ENCODE assay signal across 17 cellular contexts in the genomic region with DNA sequence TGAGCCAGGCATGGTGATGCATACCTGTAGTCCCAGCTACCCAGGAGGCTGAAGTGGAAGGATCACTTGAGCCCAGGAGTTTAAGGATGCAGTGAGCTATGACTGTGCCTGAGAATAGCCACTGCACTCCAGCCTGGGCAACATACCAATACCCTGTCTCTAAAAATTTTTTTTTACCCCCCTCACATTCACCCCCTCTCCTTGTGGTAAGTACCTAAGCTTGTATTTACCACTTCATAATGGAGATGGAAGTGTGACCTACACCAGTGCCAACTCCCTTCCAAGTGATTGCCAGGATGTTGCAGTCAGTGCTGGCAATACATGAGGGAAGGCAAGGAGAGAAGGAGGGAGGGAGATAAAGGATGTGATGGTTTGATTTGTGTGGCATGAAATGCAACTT.
"Had no signal": no experiment of that assay in that cellular context is flagged by ENCODE, and none has a peak within 500 bp of the region (broad histone marks: within the 10 kb centered on the region; RNA-seq: fewer than 3 reads in every experiment).

No MANE protein-coding gene starts in this region.

- H3K9me3 ChIP-seq: psoas muscle, sigmoid colon, testis, transverse colon had no signal

- ATAC-seq: psoas muscle; stimulated activated naive B cell treated with anti-CD40 and anti-IgM and Interleukin-4, amounts not matched to agents 10 μg/mL and 1 μg/mL and 100 μg/mL, for 72 hours; stimulated activated naive CD8-positive, alpha-beta T cell treated with anti-CD3 and anti-CD28 coated beads, Interleukin-15, amount 100 ng/mL, for 72 hours had no signal

- H3K4me1 ChIP-seq: sigmoid colon, testis, transverse colon had no signal

- DNase-seq: effector CD4-positive, alpha-beta T cell; endodermal cell; erythroblast; immature natural killer cell; mesendoderm; naive B cell; psoas muscle; retina; sigmoid colon; stimulated activated CD4-positive, alpha-beta T cell treated with anti-CD3 and anti-CD28 coated beads, Interleukin-2, amount 100 ng/mL, for 24 hours; stimulated activated CD4-positive, alpha-beta T cell treated with anti-CD3 and anti-CD28 coated beads, Interleukin-4, amount 100 ng/mL, for 4 hours; stimulated activated naive B cell treated with anti-CD40 and anti-IgM and Interleukin-4, amounts not matched to agents 10 μg/mL and 1 μg/mL and 100 μg/mL, for 72 hours; stimulated activated naive CD8-positive, alpha-beta T cell treated with anti-CD3 and anti-CD28 coated beads, Interleukin-15, amount 100 ng/mL, for 72 hours; testis; transverse colon had no signal

- H3K4me3 ChIP-seq: coronary artery, psoas muscle, sigmoid colon, skin epidermis, testis, transverse colon had no signal

- H3K36me3 ChIP-seq: transverse colon had no signal

- H3K27ac ChIP-seq: coronary artery, psoas muscle, sigmoid colon, skin epidermis, testis, transverse colon had no signal

- H3K27me3 ChIP-seq: sigmoid colon, testis, transverse colon had no signal
